17 cellular contexts compared by ENCODE assay signal in the genomic region with DNA sequence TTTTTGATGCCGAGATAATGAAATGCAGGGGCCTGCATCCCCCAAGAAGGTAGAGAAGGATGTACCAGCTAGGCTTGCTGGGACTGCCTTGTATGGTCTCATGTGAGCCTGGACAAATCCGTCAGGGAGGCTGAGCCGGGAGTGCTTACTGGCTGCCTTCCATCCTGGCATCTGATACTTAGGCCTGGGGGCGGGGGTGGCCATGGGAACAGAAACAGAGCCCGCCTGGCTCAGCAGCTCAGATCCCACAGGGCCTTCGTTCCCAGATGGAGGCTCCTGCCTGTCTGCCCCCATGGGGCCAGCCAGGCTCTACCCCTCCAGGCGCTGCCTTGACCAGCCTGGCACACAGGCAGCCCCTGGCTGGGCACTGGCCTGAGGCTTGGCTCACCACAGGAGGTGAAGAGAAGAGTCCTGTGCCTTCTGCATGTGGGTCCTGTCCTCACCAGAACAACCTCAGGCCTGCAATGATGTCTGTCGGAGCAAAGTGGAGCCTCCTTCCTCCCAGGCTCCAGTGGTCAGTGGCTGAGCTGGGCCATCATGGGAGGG. TPM values are rescaled to one million over a fixed set of nuclear protein-coding genes. Genes with fewer than 3 reads are reported as not detected.
DNase-seq lines count a peak whose midpoint lies in the region; ATAC-seq and TF ChIP-seq lines count a peak whose summit lies in the region.
"Had no signal": no experiment of that assay in that cellular context is flagged by ENCODE, and none has a peak within 500 bp of the region (broad histone marks: within the 10 kb centered on the region; RNA-seq: fewer than 3 reads in every experiment).

No MANE protein-coding gene starts in this region.

- no peak overlapping the region for H3K4me2 ChIP-seq in hepatocyte

- H3K27ac ChIP-seq in hepatocyte: no peak overlapping the region
- H3K27ac ChIP-seq in stomach smooth muscle (ENCODE audit: low read length): peak overlapping the region; percentile 46
- H3K27ac ChIP-seq: colonic mucosa, suprapubic skin had no signal

- TF ChIP-seq CTCF in hepatocyte (IDR thresholded peaks at IDR 0.05; ENCODE audit: poor library complexity): no peak

- H3K36me3 Mint-ChIP-seq in T-helper 17 cell (ENCODE audit: low read depth): peaks cover 2% of the 10 kb centered on the region
- H3K36me3 Mint-ChIP-seq: activated naive CD4-positive, alpha-beta T cell treated with anti-CD3 and anti-CD28 coated beads, Interleukin-2, amount 50 U/mL, for 24 hours had no signal

- H3K27ac Mint-ChIP-seq in T-helper 17 cell: no peak overlapping the region
- H3K27ac Mint-ChIP-seq: activated naive CD4-positive, alpha-beta T cell treated with anti-CD3 and anti-CD28 coated beads, Interleukin-2, amount 50 U/mL, for 24 hours had no signal

- no peak for ATAC-seq in T-helper 17 cell
- ATAC-seq in GM21723 (IDR thresholded peaks at IDR 0.05; ENCODE audit: unreplicated experiment): no peak

- H3K4me3 ChIP-seq in hepatocyte: no peak overlapping the region
- H3K4me3 ChIP-seq in stomach smooth muscle (ENCODE audit: low read length in 2 of 2): peak overlapping the region in 1 of 2 donors; percentile 3
- H3K4me3 ChIP-seq: colonic mucosa, suprapubic skin had no signal

- H3K4me1 ChIP-seq in hepatocyte (ENCODE audit: insufficient read depth) (peaks cover 30% of the 10 kb centered on the region), stomach smooth muscle (ENCODE audit: control insufficient read depth, insufficient read depth, low read length) (peaks cover 26% of the 10 kb centered on the region)
- H3K4me1 ChIP-seq: colonic mucosa, suprapubic skin had no signal

- DNase-seq in NCI-H82 (lab: John Stamatoyannopoulos, UW) (peak; percentile 23), NCI-H82 treated with DMSO at 0.1 percent for 48 hours (lab: John Stamatoyannopoulos, UW; ENCODE audit: unreplicated experiment) (no peak), amniotic stem cell (lab: John Stamatoyannopoulos, UW) (peak; percentile 12), hepatocyte (ENCODE audit: low spot score) (peak; percentile 41), NCI-H2107 (lab: John Stamatoyannopoulos, UW) (no peak), T-helper 17 cell (no peak)
- DNase-seq: 8988T, colonic mucosa, NCI-H774, SIG-M5, small intestine had no signal

- no peaks in the 10 kb centered on the region for H3K27me3 ChIP-seq in hepatocyte
- no peaks in the 10 kb centered on the region for H3K27me3 ChIP-seq in stomach smooth muscle (ENCODE audit: control insufficient read depth in 1 of 2, insufficient read depth in 2 of 2, low read length in 2 of 2)
- H3K27me3 ChIP-seq: colonic mucosa had no signal

- H3K79me2 ChIP-seq in hepatocyte: no peaks in the 10 kb centered on the region

- H3K4me3 Mint-ChIP-seq in T-helper 17 cell: no peak overlapping the region
- H3K4me3 Mint-ChIP-seq: activated naive CD4-positive, alpha-beta T cell treated with anti-CD3 and anti-CD28 coated beads, Interleukin-2, amount 50 U/mL, for 24 hours had no signal

- H3K9me3 ChIP-seq in hepatocyte (ENCODE audit: low read depth) (no peaks in the 10 kb centered on the region), stomach smooth muscle (ENCODE audit: control insufficient read depth in 2 of 2, low read length in 2 of 2) (no peaks in the 10 kb centered on the region), T-helper 17 cell (ENCODE audit: control insufficient read depth, low read length, poor library complexity, severe bottlenecking) (no peaks in the 10 kb centered on the region)
- H3K9me3 ChIP-seq: colonic mucosa, suprapubic skin had no signal

- H2AFZ ChIP-seq in hepatocyte: no peak overlapping the region

- 72% methylated on average over 8 of the region's 8 CpGs for WGBS in hepatocyte (ENCODE audit: low lambda C conversion rate, missing lambda C conversion rate)

- no peaks in the 10 kb centered on the region for H4K20me1 ChIP-seq in hepatocyte (ENCODE audit: insufficient read depth, poor library complexity, severe bottlenecking)

- peaks cover 28% of the 10 kb centered on the region for H3K27me3 Mint-ChIP-seq in T-helper 17 cell
- H3K27me3 Mint-ChIP-seq: activated naive CD4-positive, alpha-beta T cell treated with anti-CD3 and anti-CD28 coated beads, Interleukin-2, amount 50 U/mL, for 24 hours had no signal

- H3K36me3 ChIP-seq in hepatocyte (replicated peaks; ENCODE audit: insufficient read depth, low read depth) (no peaks in the 10 kb centered on the region), stomach smooth muscle (ENCODE audit: control insufficient read depth in 2 of 2, insufficient read depth in 2 of 2, low read length in 2 of 2) (no peaks in the 10 kb centered on the region)
- H3K36me3 ChIP-seq: colonic mucosa, suprapubic skin had no signal

- H3K4me1 Mint-ChIP-seq in T-helper 17 cell: peaks cover 4% of the 10 kb centered on the region
- H3K4me1 Mint-ChIP-seq: activated naive CD4-positive, alpha-beta T cell treated with anti-CD3 and anti-CD28 coated beads, Interleukin-2, amount 50 U/mL, for 24 hours had no signal

- no peak overlapping the region for H3K9ac ChIP-seq in stomach smooth muscle (ENCODE audit: low read length in 2 of 2)

- H3K9me2 ChIP-seq in hepatocyte (replicated peaks; ENCODE audit: insufficient read depth): no peaks in the 10 kb centered on the region

RNA-seq across cellular contexts. Expression of gene SPATA31E1, which starts 10.5 kb away (rescaled TPM):
- total RNA-seq in hepatocyte (0.08 TPM in 1 of 2 replicates, not detected in the other), T-helper 17 cell (not detected)
- polyA plus RNA-seq in hepatocyte: 0.05 TPM in 1 of 2 replicates, not detected in the other
- total RNA-seq: frontal cortex, suprapubic skin had no signal
- polyA plus RNA-seq: keratinocyte, small intestine had no signal

RNA-seq across cellular contexts. Expression of gene SPATA31C1, which starts 45.6 kb away (rescaled TPM):
- total RNA-seq in hepatocyte (not detected in 2 replicates), T-helper 17 cell (not detected)
- not detected in 2 replicates for polyA plus RNA-seq in hepatocyte
- total RNA-seq: colonic mucosa, frontal cortex, suprapubic skin had no signal
- polyA plus RNA-seq: keratinocyte, small intestine had no signal

Comparison
In these comparisons a context has a peak if more than half of its experiments do, and no peak if none do; other contexts are left out.
1. DNase-seq: peak in NCI-H82 (single experiment), amniotic stem cell (single experiment) and hepatocyte (single experiment); none in NCI-H82 treated with DMSO at 0.1 percent for 48 hours (single experiment), NCI-H2107 (single experiment) and T-helper 17 cell (0 of 3).